Comparison of ENCODE assay signal across 10 cellular contexts in genomic region chr7:2012981-2013380, GRCh38.
A peak's percentile ranks its signal among the peaks of the same experiment; 100 is the strongest.
DNase-seq lines count a peak whose midpoint lies in the region; ATAC-seq, FAIRE-seq and TF ChIP-seq lines count a peak whose summit lies in the region.
"Had no signal": no experiment of that assay in that cellular context is flagged by ENCODE, and none has a peak within 500 bp of the region (broad histone marks: within the 10 kb centered on the region; RNA-seq: fewer than 3 reads in every experiment).

No MANE protein-coding gene starts in this region.

- 78% methylated on average over 8 of the region's 8 CpGs; no CpG with 5 or more reads in 1 of the 2 donors for WGBS in transverse colon (ENCODE audit: low coverage in 1 of 2), 2 donors
- 51% methylated on average over 3 of the region's 8 CpGs; no CpG with 5 or more reads in 1 of the 2 donors for WGBS in gastroesophageal sphincter (ENCODE audit: low coverage in 1 of 2), 2 donors
- 64 to 86% (median 70%) methylated on average over 8 of the region's 8 CpGs for WGBS in small intestine, 3 donors

- H3K27me3 ChIP-seq in transverse colon (no peaks in the 10 kb centered on the region), gastroesophageal sphincter (no peaks in the 10 kb centered on the region), small intestine (ENCODE audit: control insufficient read depth in 2 of 2, insufficient read depth in 2 of 2, low read length in 2 of 2) (no peaks in the 10 kb centered on the region)

- peaks cover 11% of the 10 kb centered on the region for H3K4me1 Mint-ChIP-seq in chondrocyte (ENCODE audit: low read depth)

- no peaks in the 10 kb centered on the region for H3K9me3 Mint-ChIP-seq in chondrocyte (ENCODE audit: low read depth)

- H3K27me3 Mint-ChIP-seq in chondrocyte (ENCODE audit: low read depth): no peaks in the 10 kb centered on the region

- DNase-seq in AG20443 (ENCODE audit: low spot score) (peak; percentile 81), chondrocyte (ENCODE audit: low spot score) (peak; percentile 86), midbrain (lab: John Stamatoyannopoulos, UW) (peak; percentile 51), transverse colon (no peak), small intestine (no peak)
- DNase-seq: stimulated activated naive CD4-positive, alpha-beta T cell treated with Interleukin-2 at 50 U/mL for 16 hours had no signal

- no peak for TF ChIP-seq POLR2A in transverse colon (IDR thresholded peaks at IDR 0.05)
- no peak for TF ChIP-seq POLR2A in gastroesophageal sphincter (IDR thresholded peaks at IDR 0.05)

- no peak for ATAC-seq in HG03442 (IDR thresholded peaks at IDR 0.05; ENCODE audit: unreplicated experiment)
- no peak for ATAC-seq in gastroesophageal sphincter
- ATAC-seq: K562 had no signal

- no peak for FAIRE-seq in small intestine (lab: Jason Lieb, UNC)
- FAIRE-seq: K562 had no signal

- no peak overlapping the region for H3K4me3 Mint-ChIP-seq in chondrocyte (ENCODE audit: unreplicated experiment)

- in situ Hi-C loops in transverse colon (cut with MboI; ENCODE audit: low pct_ligation_motif_present in 1 of 4, low pct_unique_long_range_greater_than_20kb in 1 of 4, low sequenced_read_pairs in 3 of 4): no loop called here

- no peak overlapping the region for H3K27ac ChIP-seq in transverse colon
- no peak overlapping the region for H3K27ac ChIP-seq in gastroesophageal sphincter
- H3K27ac ChIP-seq in small intestine (ENCODE audit: low read depth in 1 of 2, low read length in 1 of 2): no peak overlapping the region

- no peak for TF ChIP-seq CTCF in chondrocyte (IDR thresholded peaks at IDR 0.05)
- TF ChIP-seq CTCF in transverse colon (IDR thresholded peaks at IDR 0.05): no peak
- TF ChIP-seq CTCF in gastroesophageal sphincter (IDR thresholded peaks at IDR 0.05): no peak

- no peaks in the 10 kb centered on the region for H3K36me3 ChIP-seq in transverse colon
- H3K36me3 ChIP-seq in gastroesophageal sphincter: peaks cover 0 to 25% of the 10 kb centered on the region in 2 donors
- peaks cover 0 to 3% of the 10 kb centered on the region in 2 donors for H3K36me3 ChIP-seq in small intestine (ENCODE audit: control insufficient read depth in 2 of 2, insufficient read depth in 2 of 2, low read length in 2 of 2)

- H3K4me3 ChIP-seq in transverse colon (no peak overlapping the region), gastroesophageal sphincter (no peak overlapping the region), small intestine (ENCODE audit: low read depth in 1 of 2, low read length in 2 of 2) (no peak overlapping the region)
- H3K4me3 ChIP-seq: K562 had no signal

- H3K36me3 Mint-ChIP-seq in chondrocyte (ENCODE audit: low read depth): no peaks in the 10 kb centered on the region

- no peak overlapping the region for H3K27ac Mint-ChIP-seq in chondrocyte (ENCODE audit: unreplicated experiment)

- H3K4me1 ChIP-seq in transverse colon (no peaks in the 10 kb centered on the region), gastroesophageal sphincter (peaks cover 0 to 22% (median 0%) of the 10 kb centered on the region in 3 donors), small intestine (ENCODE audit: control insufficient read depth in 2 of 2, insufficient read depth in 1 of 2, low read depth in 1 of 2, low read length in 1 of 2) (no peaks in the 10 kb centered on the region)

- H3K9me3 ChIP-seq in transverse colon: no peaks in the 10 kb centered on the region
- no peaks in the 10 kb centered on the region for H3K9me3 ChIP-seq in gastroesophageal sphincter
- H3K9me3 ChIP-seq in small intestine (ENCODE audit: control insufficient read depth, low read depth): no peaks in the 10 kb centered on the region

- intact Hi-C loops in transverse colon (cut with DNase I; ENCODE audit: low total_unique reads): no loop called here

- TF ChIP-seq EP300 in Ishikawa (IDR thresholded peaks at IDR 0.05; ENCODE audit: borderline replicate concordance) (no peak), transverse colon (IDR thresholded peaks at IDR 0.05; ENCODE audit: low read depth) (no peak), gastroesophageal sphincter (IDR thresholded peaks at IDR 0.05) (no peak)

- no peak for TF ChIP-seq RAD21 in Ishikawa (IDR thresholded peaks at IDR 0.05; ENCODE audit: low read depth)

TF ChIP-seq in Ishikawa, 13 proteins besides CTCF, POLR2A, EP300 and RAD21:
- no peak for TF ChIP-seq CREB1 (IDR thresholded peaks at IDR 0.05; ENCODE audit: low read depth)
- peak; percentile 64 for TF ChIP-seq NFIC (IDR thresholded peaks at IDR 0.05)

Comparison
In these comparisons a context has a peak if more than half of its experiments do, and no peak if none do; other contexts are left out.
1. DNase-seq: peak in AG20443 (single experiment), chondrocyte (single experiment) and midbrain (single experiment); none in transverse colon (single experiment) and small intestine (single experiment).